29 cellular contexts compared by ENCODE assay signal in genomic region chr6:6199678-6200077, GRCh38.
"Had no signal": no experiment of that assay in that cellular context is flagged by ENCODE, and none has a peak within 500 bp of the region (broad histone marks: within the 10 kb centered on the region; RNA-seq: fewer than 3 reads in every experiment).

No MANE protein-coding gene starts in this region.

- H3K9me3 ChIP-seq: lower lobe of right lung, neutrophil, right atrium auricular region, right lobe of liver, suprapubic skin, thoracic aorta, tibial artery, upper lobe of right lung had no signal

- H3K27me3 ChIP-seq: neural progenitor cell, neutrophil, right atrium auricular region, right lobe of liver, suprapubic skin, tibial artery, upper lobe of right lung had no signal

- H3K79me2 ChIP-seq: parathyroid adenoma had no signal

- H3K4me1 ChIP-seq: lower lobe of right lung, parathyroid adenoma, right atrium auricular region, right lobe of liver, suprapubic skin, tibial artery, upper lobe of right lung had no signal

- H2AFZ ChIP-seq: neural progenitor cell, parathyroid adenoma had no signal

- FAIRE-seq: keratinocyte, urothelium cell line had no signal

- H3K4me3 ChIP-seq: lower lobe of right lung, neural progenitor cell, right atrium auricular region, right lobe of liver, suprapubic skin, thoracic aorta, tibial artery, upper lobe of right lung had no signal

- ATAC-seq: left cardiac atrium; left lobe of liver; lower lobe of right lung; natural killer cell; right lobe of liver; stimulated activated naive B cell treated with anti-CD40 and anti-IgM and Interleukin-4, amounts not matched to agents 10 μg/mL and 1 μg/mL and 100 μg/mL, for 72 hours; stimulated activated naive CD8-positive, alpha-beta T cell treated with anti-CD3 and anti-CD28 coated beads, Interleukin-15, Interleukin-2, amounts not matched to agents 100 U/mL and 50 U/mL, for 24 hours; upper lobe of right lung had no signal

- H3K27ac ChIP-seq: lower lobe of right lung, neural progenitor cell, neutrophil, parathyroid adenoma, right atrium auricular region, right lobe of liver, suprapubic skin, thoracic aorta, tibial artery, upper lobe of right lung had no signal

- H3K36me3 ChIP-seq: lower lobe of right lung, neural progenitor cell, neutrophil, right atrium auricular region, right lobe of liver, suprapubic skin, thoracic aorta, tibial artery, upper lobe of right lung had no signal

- H3K9ac ChIP-seq: neural progenitor cell, parathyroid adenoma had no signal

- DNase-seq: hippocampal formation; kidney glomerular epithelial cell; left cardiac atrium; lower lobe of right lung; mammary epithelial cell; mesenchymal stem cell; naive B cell; natural killer cell; nephron progenitor cell; occipital lobe; right lobe of liver; stimulated activated CD4-positive, alpha-beta T cell treated with anti-CD3 and anti-CD28 coated beads, Interleukin-12 subunit alpha, Interleukin-12 subunit beta, amount 100 ng/mL, for 4 hours; stimulated activated CD4-positive, alpha-beta T cell treated with anti-CD3 and anti-CD28 coated beads, Interleukin-15, amount 100 ng/mL, for 24 hours; stimulated activated CD4-positive, alpha-beta T cell treated with anti-CD3 and anti-CD28 coated beads, Interleukin-2, amount 100 ng/mL, for 24 hours; stimulated activated CD4-positive, alpha-beta T cell treated with anti-CD3 and anti-CD28 coated beads, Interleukin-4, amount 100 ng/mL, for 1 hour; stimulated activated naive B cell treated with anti-CD40 and anti-IgM and Interleukin-4, amounts not matched to agents 10 μg/mL and 1 μg/mL and 100 μg/mL, for 72 hours; stimulated activated naive CD8-positive, alpha-beta T cell treated with anti-CD3 and anti-CD28 coated beads, Interleukin-15, Interleukin-2, amounts not matched to agents 100 U/mL and 50 U/mL, for 24 hours; tibial artery; trophoblast cell; upper lobe of right lung had no signal

- H3K4me2 ChIP-seq: neural progenitor cell had no signal
